8 cellular contexts compared by ENCODE assay signal in the genomic region with DNA sequence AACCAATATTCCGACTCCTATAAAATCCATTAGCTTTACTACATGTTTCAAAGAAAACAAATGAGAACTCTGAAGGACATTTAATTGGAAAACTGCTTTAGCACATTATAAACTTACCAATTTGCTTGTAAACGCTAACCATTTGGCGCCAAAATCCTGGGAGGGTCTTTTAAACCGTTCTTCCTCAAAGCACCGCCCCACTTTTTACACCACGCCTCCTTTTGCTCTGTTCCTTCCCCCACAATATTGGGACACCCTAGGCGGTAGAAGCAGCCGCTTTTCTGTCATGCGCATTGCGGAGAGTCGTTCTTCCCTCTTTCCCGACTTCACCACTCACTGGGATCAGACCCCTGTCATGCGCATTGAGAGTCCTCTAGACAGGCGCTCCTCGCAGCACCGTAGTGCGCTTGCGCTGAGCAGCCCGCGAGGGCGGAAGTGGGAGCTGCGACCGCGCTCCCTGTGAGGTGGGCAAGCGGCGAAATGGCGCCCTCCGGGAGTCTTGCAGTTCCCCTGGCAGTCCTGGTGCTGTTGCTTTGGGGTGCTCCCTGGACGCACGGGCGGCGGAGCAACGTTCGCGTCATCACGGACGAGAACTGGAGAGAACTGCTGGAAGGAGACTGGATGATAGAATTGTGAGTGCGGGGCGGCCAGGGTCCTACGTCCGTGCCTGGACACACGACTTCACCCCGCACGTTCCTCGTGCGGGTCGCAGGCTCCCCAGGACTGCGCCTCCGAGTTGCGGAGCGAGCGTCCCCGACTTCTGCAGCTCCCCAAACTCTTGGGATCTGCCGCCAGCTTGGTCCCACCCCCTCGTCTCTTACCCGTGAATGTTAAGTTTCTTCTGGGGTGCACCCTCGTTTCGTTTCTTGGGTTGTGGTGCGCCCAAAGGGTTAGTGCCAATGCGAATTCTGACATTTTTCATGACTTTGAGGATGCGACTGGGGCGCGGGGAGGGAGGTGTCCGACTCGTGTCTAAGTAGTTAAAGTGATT. TPM values are rescaled to one million over a fixed set of nuclear protein-coding genes. Genes with fewer than 3 reads are reported as not detected.
A peak's percentile ranks its signal among the peaks of the same experiment; 100 is the strongest.
DNase-seq lines count a peak whose midpoint lies in the region; ATAC-seq and TF ChIP-seq lines count a peak whose summit lies in the region.

A gene with protein sequence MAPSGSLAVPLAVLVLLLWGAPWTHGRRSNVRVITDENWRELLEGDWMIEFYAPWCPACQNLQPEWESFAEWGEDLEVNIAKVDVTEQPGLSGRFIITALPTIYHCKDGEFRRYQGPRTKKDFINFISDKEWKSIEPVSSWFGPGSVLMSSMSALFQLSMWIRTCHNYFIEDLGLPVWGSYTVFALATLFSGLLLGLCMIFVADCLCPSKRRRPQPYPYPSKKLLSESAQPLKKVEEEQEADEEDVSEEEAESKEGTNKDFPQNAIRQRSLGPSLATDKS (plus strand): TSS at position 435 of the 991 bp plus-strand sequence. CDS start 46 bp downstream, at position 481.

- WGBS in esophagus muscularis mucosa, result 1% methylated on average over 48 of the region's 65 CpGs

- H3K4me1 Mint-ChIP-seq in activated T-cell treated with anti-CD3 and anti-CD28 coated beads, Interleukin-2, amount 50 U/mL, for 4 hours (ENCODE audit: low read depth), result peaks cover 22% of the 10 kb centered on the region

- peaks cover 12% of the 10 kb centered on the region for H4K20me1 ChIP-seq in DND-41 (ENCODE audit: insufficient read depth, low read length)
- H4K20me1 ChIP-seq in KMS-11 (ENCODE audit: insufficient read depth), result no peaks in the 10 kb centered on the region

- H3K4me1 ChIP-seq in DND-41 (ENCODE audit: insufficient read depth, low read length) (peaks cover 51% of the 10 kb centered on the region), KMS-11 (ENCODE audit: low read depth, poor library complexity, severe bottlenecking) (peaks cover 35% of the 10 kb centered on the region), Panc1 (ENCODE audit: control insufficient read depth, insufficient read depth, low read length) (peaks cover 5% of the 10 kb centered on the region), esophagus muscularis mucosa (peaks cover 5 to 26% (median 24%) of the 10 kb centered on the region in 4 donors), muscle layer of colon (ENCODE audit: insufficient read depth, low read length) (peaks cover 5% of the 10 kb centered on the region)

- H3K4me2 ChIP-seq in DND-41 (ENCODE audit: insufficient read depth, low read length) (peak within 1 kb of the TSS; percentile 89), KMS-11 (peak within 1 kb of the TSS; percentile 84)

- H3K27me3 ChIP-seq in DND-41 (ENCODE audit: insufficient read depth, low read length, poor library complexity) (no peaks in the 10 kb centered on the region), KMS-11 (ENCODE audit: insufficient read depth, low read depth) (no peaks in the 10 kb centered on the region), Panc1 (ENCODE audit: control insufficient read depth, insufficient read depth, low read length) (no peaks in the 10 kb centered on the region), esophagus muscularis mucosa (no peaks in the 10 kb centered on the region), muscle layer of colon (ENCODE audit: control insufficient read depth in 1 of 2, insufficient read depth in 2 of 2, low read length in 2 of 2) (no peaks in the 10 kb centered on the region)

- no peaks in the 10 kb centered on the region for H3K27me3 Mint-ChIP-seq in activated T-cell treated with anti-CD3 and anti-CD28 coated beads, Interleukin-2, amount 50 U/mL, for 4 hours (ENCODE audit: low read depth)

- CTCF ChIA-PET in Panc1 (lab: Charles Lee), result interaction anchor here (0.7 kb wide), 1 partner anchor 537 kb away, joined by 5 read pairs; no protein-coding TSS in a partner anchor

- no peaks in the 10 kb centered on the region for H3K9me3 ChIP-seq in DND-41 (ENCODE audit: insufficient read depth, low read length, severe bottlenecking)
- H3K9me3 ChIP-seq in Panc1 (ENCODE audit: control insufficient read depth, insufficient read depth, low read depth, low read length), result no peaks in the 10 kb centered on the region
- no peaks in the 10 kb centered on the region for H3K9me3 ChIP-seq in esophagus muscularis mucosa
- H3K9me3 ChIP-seq in muscle layer of colon (ENCODE audit: low read length), result no peaks in the 10 kb centered on the region

- H3K4me3 ChIP-seq in DND-41 (ENCODE audit: low read depth in 1 of 2, low read length in 2 of 2) (peak within 1 kb of the TSS; percentile 96 to 99), KMS-11 (IDR thresholded peaks at IDR 0.05; ENCODE audit: insufficient read depth, low read depth, low read length) (no peak within 1 kb of the TSS), Panc1 (ENCODE audit: low read depth in 2 of 2, low read length in 2 of 2) (peak within 1 kb of the TSS; percentile 70 to 82), esophagus muscularis mucosa (peak within 1 kb of the TSS; percentile 79 to 94 (median 87)), muscle layer of colon (ENCODE audit: low read depth in 1 of 2, low read length in 2 of 2) (peak within 1 kb of the TSS; percentile 75 to 99)

- DNase-seq in DND-41, result peak; percentile 99
- DNase-seq in Panc1 (ENCODE audit: low read depth, low spot score), result peak; percentile 91
- DNase-seq in activated T-cell treated with anti-CD3 and anti-CD28 coated beads, Interleukin-2, amount 50 U/mL, for 4 hours, result peak; percentile 79
- DNase-seq in esophagus muscularis mucosa (ENCODE audit: extremely low spot score), result peak; percentile 97
- DNase-seq in stimulated activated CD8-positive, alpha-beta memory T cell treated with anti-CD3 and anti-CD28 coated beads, Interleukin-7, amount 100 ng/mL, for 24 hours (ENCODE audit: low read depth), result peak; percentile 76

- TF ChIP-seq CTCF in DND-41 (IDR thresholded peaks at IDR 0.05; ENCODE audit: borderline replicate concordance, extremely low read depth, low read length, poor library complexity, severe bottlenecking) (peak; percentile 39), KMS-11 (conservative IDR thresholded peaks at IDR 0.05; ENCODE audit: low read depth, low read length) (no peak), Panc1 (IDR thresholded peaks at IDR 0.05) (no peak), esophagus muscularis mucosa (IDR thresholded peaks at IDR 0.05) (peak in 1 of 3 experiments; percentile 15)

- H3K79me2 ChIP-seq in DND-41 (ENCODE audit: insufficient read depth, low read length) (peaks cover 51% of the 10 kb centered on the region), KMS-11 (ENCODE audit: insufficient read depth, low read depth) (peaks cover 52% of the 10 kb centered on the region)

- BruUV-seq in Panc1 (replicated peaks; lab: Mats Ljungman, UMichigan), result no TSS peak

- ATAC-seq in DND-41 (ENCODE audit: insufficient read depth, low read depth) (peak; percentile 92), GM21786 (IDR thresholded peaks at IDR 0.05; ENCODE audit: unreplicated experiment) (peak; percentile 89), Panc1 (peak; percentile 99)
- ATAC-seq in activated T-cell treated with anti-CD3 and anti-CD28 coated beads, Interleukin-2, amount 50 U/mL, for 4 hours, result peak; percentile 90 to 94

- H3K36me3 ChIP-seq in DND-41 (ENCODE audit: insufficient read depth, low read length) (peaks cover 25% of the 10 kb centered on the region), KMS-11 (ENCODE audit: insufficient read depth) (no peaks in the 10 kb centered on the region), Panc1 (ENCODE audit: control insufficient read depth, insufficient read depth, low read length) (peaks cover 7% of the 10 kb centered on the region; the same call in 1 of the 2 replicates), esophagus muscularis mucosa (no peaks in the 10 kb centered on the region), muscle layer of colon (ENCODE audit: insufficient read depth, low read length) (no peaks in the 10 kb centered on the region)

- no peak for TF ChIP-seq EP300 in esophagus muscularis mucosa (IDR thresholded peaks at IDR 0.05)

- H2AFZ ChIP-seq in DND-41 (ENCODE audit: low read depth, low read length) (peak within 1 kb of the TSS; percentile 100), KMS-11 (ENCODE audit: low read depth) (peak within 1 kb of the TSS; percentile 82)

- in situ Hi-C loops in Panc1 (cut with HindIII; ENCODE audit: low pct_unique_long_range_greater_than_20kb, low sequenced_read_pairs), result no loop called here

- H3K9me3 Mint-ChIP-seq in activated T-cell treated with anti-CD3 and anti-CD28 coated beads, Interleukin-2, amount 50 U/mL, for 4 hours, result no peaks in the 10 kb centered on the region

- peak; percentile 66 for TF ChIP-seq POLR2A in esophagus muscularis mucosa (IDR thresholded peaks at IDR 0.05; ENCODE audit: low read depth)

- no peak within 1 kb of the TSS for H3K4me3 Mint-ChIP-seq in activated T-cell treated with anti-CD3 and anti-CD28 coated beads, Interleukin-2, amount 50 U/mL, for 4 hours

- intact Hi-C loops in Panc1 (cut with micrococcal nuclease; ENCODE audit: unreplicated experiment) (no loop called here), esophagus muscularis mucosa (cut with DNase I) (no loop called here)

- H3K9ac ChIP-seq in DND-41 (ENCODE audit: low read depth, low read length) (peak within 1 kb of the TSS; percentile 98), KMS-11 (peak within 1 kb of the TSS; percentile 82), muscle layer of colon (ENCODE audit: low read length) (peak within 1 kb of the TSS; percentile 86)

- peaks cover 9% of the 10 kb centered on the region for H3K36me3 Mint-ChIP-seq in activated T-cell treated with anti-CD3 and anti-CD28 coated beads, Interleukin-2, amount 50 U/mL, for 4 hours (ENCODE audit: insufficient read depth)

- H3K27ac ChIP-seq in DND-41 (ENCODE audit: low read length), result peak within 1 kb of the TSS; percentile 100
- peak within 1 kb of the TSS; percentile 67 for H3K27ac ChIP-seq in KMS-11
- H3K27ac ChIP-seq in Panc1 (ENCODE audit: low read length), result peak within 1 kb of the TSS; percentile 84
- H3K27ac ChIP-seq in esophagus muscularis mucosa (replicated peaks in 1 of 4), result peak within 1 kb of the TSS; percentile 79 to 88 (median 83)
- peak within 1 kb of the TSS; percentile 77 for H3K27ac ChIP-seq in muscle layer of colon (ENCODE audit: low read depth, low read length)

- POLR2A ChIA-PET in Panc1 (lab: Charles Lee), result interaction anchor here (0.7 kb wide), 1 partner anchor 733 kb away, joined by 3 read pairs; no protein-coding TSS in a partner anchor

RNA-seq across cellular contexts. Expression of the gene that starts here (rescaled TPM):
- 34.9 TPM for total RNA-seq in Panc1 (2021; ENCODE audit: unreplicated experiment)
- 20.8 TPM for polyA plus RNA-seq in Panc1 (2012; ENCODE audit: insufficient read length)
- 10 to 100 TPM; 50.7 to 60.5 (median 60.2) TPM for total RNA-seq in activated T-cell treated with anti-CD3 and anti-CD28 coated beads, Interleukin-2, amount 50 U/mL, for 4 hours
- total RNA-seq in esophagus muscularis mucosa, result 10 to 100 TPM; 17.6 to 24.1 (median 22.6) TPM
